9 cellular contexts compared by ENCODE assay signal in genomic region chr1:47424336-47424982, GRCh38. TPM values are rescaled to one million over a fixed set of nuclear protein-coding genes. Genes with fewer than 3 reads are reported as not detected.
A peak's percentile ranks its signal among the peaks of the same experiment; 100 is the strongest.
DNase-seq lines count a peak whose midpoint lies in the region; ATAC-seq and TF ChIP-seq lines count a peak whose summit lies in the region.
"Had no signal": no experiment of that assay in that cellular context is flagged by ENCODE, and none has a peak within 500 bp of the region (broad histone marks: within the 10 kb centered on the region; RNA-seq: fewer than 3 reads in every experiment).

No MANE protein-coding gene starts in this region.

- DNase-seq in DMS 273 treated with DMSO at 0.1 percent for 48 hours (lab: John Stamatoyannopoulos, UW): peak; percentile 48
- DNase-seq in HuH-7 (ENCODE audit: low spot score): peak; percentile 67
- peak; percentile 83 for DNase-seq in RKO (ENCODE audit: low spot score)
- peak; percentile 75 for DNase-seq in fibroblast of peridontal ligament (ENCODE audit: extremely low read depth)
- no peak for DNase-seq in gastrocnemius medialis
- no peak for DNase-seq in ureter (ENCODE audit: low spot score)

- H3K4me1 ChIP-seq in gastrocnemius medialis: no peaks in the 10 kb centered on the region

- H3K9me3 ChIP-seq in gastrocnemius medialis: no peaks in the 10 kb centered on the region

- peak; percentile 21 to 60 (median 40) for TF ChIP-seq CTCF in gastrocnemius medialis (IDR thresholded peaks at IDR 0.05 in 4 of 5, conservative IDR thresholded peaks at IDR 0.05 in 1 of 5)

- H3K27me3 ChIP-seq in gastrocnemius medialis: peaks cover 0 to 11% (median 11%) of the 10 kb centered on the region in 3 donors

- TF ChIP-seq POLR2A in gastrocnemius medialis (IDR thresholded peaks at IDR 0.05): no peak

- in situ Hi-C loops in gastrocnemius medialis (cut with MboI; ENCODE audit: low sequenced_read_pairs in 4 of 4): loop anchor here in 3 of 4 donors (5.0 to 25.0 kb wide), 4 partner anchors 230 to 290 kb away; partner anchors contain the start of gene PDZK1IP1 (in 3 of the 3)

- intact Hi-C loops in gastrocnemius medialis (cut with DNase I; ENCODE audit: low total_unique reads): loop anchor here (5.0 kb wide), 2 partner anchors 232 to 247 kb away; partner anchors contain the start of gene PDZK1IP1

- no peak overlapping the region for H3K27ac ChIP-seq in gastrocnemius medialis

- H3K4me3 ChIP-seq in gastrocnemius medialis: no peak overlapping the region

- H3K36me3 ChIP-seq in gastrocnemius medialis: no peaks in the 10 kb centered on the region

- ATAC-seq in gastrocnemius medialis (no peak), GM21528 (IDR thresholded peaks at IDR 0.05; ENCODE audit: low FRiP score, unreplicated experiment) (no peak), GM19467 (IDR thresholded peaks at IDR 0.05; ENCODE audit: unreplicated experiment) (no peak)

RNA-seq across cellular contexts. Expression of gene FOXE3, which starts 8.4 kb away (rescaled TPM):
- total RNA-seq in gastrocnemius medialis (not detected), ureter (not detected)
- total RNA-seq: mononuclear cell had no signal

RNA-seq across cellular contexts. Expression of gene FOXD2, which starts 13.4 kb away (rescaled TPM):
- total RNA-seq in gastrocnemius medialis (under 1 TPM in 1 of 4 donors, not detected in 3; 0.11 TPM), ureter (0.34 TPM)

Comparison
In these comparisons a context has a peak if more than half of its experiments do, and no peak if none do; other contexts are left out.
1. DNase-seq: peak in DMS 273 treated with DMSO at 0.1 percent for 48 hours (single experiment), HuH-7 (single experiment), RKO (single experiment) and fibroblast of peridontal ligament (single experiment); none in gastrocnemius medialis (0 of 2) and ureter (single experiment).